In genomic region chr7:77747178-77747577, GRCh38 we compare ENCODE assay signal across 19 cellular contexts.
"Had no signal": no experiment of that assay in that cellular context is flagged by ENCODE, and none has a peak within 500 bp of the region (broad histone marks: within the 10 kb centered on the region; RNA-seq: fewer than 3 reads in every experiment).

No MANE protein-coding gene starts in this region.

- H3K27me3 ChIP-seq: ovary, sigmoid colon, tibial artery, vagina had no signal

- H3K4me1 Mint-ChIP-seq: neural crest cell had no signal

- H3K27ac ChIP-seq: ovary, sigmoid colon, tibial artery, vagina had no signal

- H3K27ac Mint-ChIP-seq: activated CD4-positive, alpha-beta T cell treated with anti-CD3 and anti-CD28 coated beads for 36 hours; activated CD8-positive, alpha-beta T cell treated with anti-CD3 and anti-CD28 coated beads, Interleukin-2, amount 10 ng/mL, durations not matched to agents 7 days and 5 days; activated naive CD8-positive, alpha-beta T cell treated with anti-CD3 and anti-CD28 coated beads, Interleukin-2, amount 50 U/mL, for 24 hours; dendritic cell treated with granulocyte-macrophage colony-stimulating factor and Interleukin-4, amounts not matched to agents 40 ng/mL and 50 ng/mL, for 4 days had no signal

- H3K4me1 ChIP-seq: vagina had no signal

- H3K4me3 ChIP-seq: ovary, sigmoid colon, tibial artery, vagina had no signal

- H3K9me3 Mint-ChIP-seq: activated naive CD8-positive, alpha-beta T cell treated with anti-CD3 and anti-CD28 coated beads, Interleukin-2, amount 50 U/mL, for 24 hours; dendritic cell treated with granulocyte-macrophage colony-stimulating factor and Interleukin-4, amounts not matched to agents 40 ng/mL and 50 ng/mL, for 4 days had no signal

- H3K36me3 ChIP-seq: ovary, vagina had no signal

- DNase-seq: activated CD4-positive, alpha-beta T cell treated with anti-CD3 and anti-CD28 coated beads for 36 hours; activated CD8-positive, alpha-beta memory T cell treated with anti-CD3 and anti-CD28 coated beads, Interleukin-2, amount 50 U/mL, for 4 hours; activated CD8-positive, alpha-beta T cell treated with anti-CD3 and anti-CD28 coated beads, Interleukin-2, amount 10 ng/mL, durations not matched to agents 7 days and 5 days; activated naive CD4-positive, alpha-beta T cell; activated naive CD8-positive, alpha-beta T cell treated with anti-CD3 and anti-CD28 coated beads, Interleukin-2, amount 50 U/mL, for 24 hours; aorta; cerebellar nuclear complex; effector memory CD4-positive, alpha-beta T cell; foreskin melanocyte; kidney glomerular epithelial cell; mesendoderm; ovary; sigmoid colon; stimulated activated CD4-positive, alpha-beta T cell treated with anti-CD3 and anti-CD28 coated beads, Interleukin-1b, Interleukin-23, amount 100 ng/mL, for 48 hours; T-helper 1 cell; tibial artery had no signal

- H3K27me3 Mint-ChIP-seq: activated CD4-positive, alpha-beta T cell treated with anti-CD3 and anti-CD28 coated beads for 36 hours; activated naive CD8-positive, alpha-beta T cell treated with anti-CD3 and anti-CD28 coated beads, Interleukin-2, amount 50 U/mL, for 24 hours; dendritic cell treated with granulocyte-macrophage colony-stimulating factor and Interleukin-4, amounts not matched to agents 40 ng/mL and 50 ng/mL, for 4 days had no signal

- H3K9me3 ChIP-seq: ovary, sigmoid colon, tibial artery, vagina had no signal

- ATAC-seq: activated CD4-positive, alpha-beta T cell treated with anti-CD3 and anti-CD28 coated beads for 36 hours; activated CD8-positive, alpha-beta T cell treated with anti-CD3 and anti-CD28 coated beads, Interleukin-2, amount 10 ng/mL, durations not matched to agents 7 days and 5 days; activated naive CD8-positive, alpha-beta T cell treated with anti-CD3 and anti-CD28 coated beads, Interleukin-2, amount 50 U/mL, for 24 hours had no signal

- H3K4me3 Mint-ChIP-seq: activated CD4-positive, alpha-beta T cell treated with anti-CD3 and anti-CD28 coated beads for 36 hours; activated CD8-positive, alpha-beta T cell treated with anti-CD3 and anti-CD28 coated beads, Interleukin-2, amount 10 ng/mL, durations not matched to agents 7 days and 5 days; activated naive CD8-positive, alpha-beta T cell treated with anti-CD3 and anti-CD28 coated beads, Interleukin-2, amount 50 U/mL, for 24 hours; dendritic cell treated with granulocyte-macrophage colony-stimulating factor and Interleukin-4, amounts not matched to agents 40 ng/mL and 50 ng/mL, for 4 days; neural crest cell had no signal
